23 cellular contexts compared by ENCODE assay signal in the genomic region with DNA sequence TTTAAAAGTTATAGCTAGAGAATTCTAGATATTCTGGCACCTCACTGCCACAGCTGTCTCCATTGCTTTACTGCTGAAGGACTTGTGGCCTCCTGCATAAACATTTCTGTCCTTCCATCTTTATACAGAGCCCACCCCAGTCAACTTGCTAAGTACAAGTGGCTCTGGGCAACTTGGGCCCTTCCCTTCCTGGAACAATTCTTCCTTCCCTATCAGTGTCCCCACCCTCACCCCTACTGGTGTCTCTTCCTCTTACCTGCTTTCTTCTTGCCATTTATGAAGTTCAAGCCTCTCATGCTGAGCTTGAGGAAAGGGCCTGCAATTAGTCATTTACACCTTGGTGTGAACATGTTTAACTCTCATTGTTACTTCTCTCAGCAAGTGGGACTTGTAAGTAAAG. TPM values are rescaled to one million over a fixed set of nuclear protein-coding genes. Genes with fewer than 3 reads are reported as not detected.
DNase-seq lines count a peak whose midpoint lies in the region; ATAC-seq and TF ChIP-seq lines count a peak whose summit lies in the region.
"Had no signal": no experiment of that assay in that cellular context is flagged by ENCODE, and none has a peak within 500 bp of the region (broad histone marks: within the 10 kb centered on the region; RNA-seq: fewer than 3 reads in every experiment).

No MANE protein-coding gene starts in this region.

- H3K9me3 ChIP-seq in Karpas-422 (ENCODE audit: low read length) (no peaks in the 10 kb centered on the region), breast epithelium (no peaks in the 10 kb centered on the region)
- H3K9me3 ChIP-seq: prostate gland had no signal

- no peak overlapping the region for H3K9ac ChIP-seq in Karpas-422 (ENCODE audit: low read length)

- H4K20me1 ChIP-seq in Karpas-422 (ENCODE audit: insufficient read depth, low read depth, low read length): no peaks in the 10 kb centered on the region

- no peaks in the 10 kb centered on the region for H3K27me3 Mint-ChIP-seq in activated CD4-positive, alpha-beta T cell treated with anti-CD3 and anti-CD28 coated beads, Interleukin-2, amount 10 ng/mL, durations not matched to agents 24 days and 14 days
- no peaks in the 10 kb centered on the region for H3K27me3 Mint-ChIP-seq in activated naive CD8-positive, alpha-beta T cell treated with anti-CD3 and anti-CD28 coated beads, Interleukin-2, amount 10 ng/mL, durations not matched to agents 7 days and 5 days
- H3K27me3 Mint-ChIP-seq in nephron progenitor cell (ENCODE audit: low read depth, poor library complexity) (peaks cover 7% of the 10 kb centered on the region), HFFc6 (ENCODE audit: insufficient read depth) (peaks cover 27% of the 10 kb centered on the region)
- H3K27me3 Mint-ChIP-seq: activated naive CD4-positive, alpha-beta T cell treated with anti-CD3 and anti-CD28 coated beads, Interleukin-2, amount 10 ng/mL, durations not matched to agents 7 days and 5 days had no signal

- no peak overlapping the region for H3K4me2 ChIP-seq in Karpas-422 (ENCODE audit: low read depth, low read length, poor library complexity, severe bottlenecking)

- intact Hi-C loops in activated CD4-positive, alpha-beta T cell treated with anti-CD3 and anti-CD28 coated beads, Interleukin-2, amount 10 ng/mL, durations not matched to agents 24 days and 14 days (cut with micrococcal nuclease): no loop called here
- intact Hi-C loops in breast epithelium (cut with DNase I; ENCODE audit: low total_unique reads): no loop called here

- peak; percentile 55 for DNase-seq in activated CD4-positive, alpha-beta T cell treated with anti-CD3 and anti-CD28 coated beads, Interleukin-2, amount 10 ng/mL, durations not matched to agents 24 days and 14 days
- DNase-seq in activated CD4-positive, alpha-beta T cell treated with anti-CD3 and anti-CD28 coated beads, Interleukin-2, amount 50 U/mL, for 1 hour: no peak
- no peak for DNase-seq in Karpas-422
- no peak for DNase-seq in activated naive CD8-positive, alpha-beta T cell treated with anti-CD3 and anti-CD28 coated beads, Interleukin-2, amount 10 ng/mL, durations not matched to agents 7 days and 5 days
- DNase-seq in nephron progenitor cell: no peak
- no peak for DNase-seq in HFFc6
- DNase-seq in breast epithelium (ENCODE audit: low spot score in 2 of 2): no peak
- DNase-seq: activated naive CD4-positive, alpha-beta T cell treated with anti-CD3 and anti-CD28 coated beads, Interleukin-2, amount 10 ng/mL, durations not matched to agents 7 days and 5 days; foreskin keratinocyte; GDM1; H7; hippocampal formation; islet precursor cell; NCI-H1092 treated with DMSO at 0.1 percent for 48 hours; NCI-H2107; NCI-H524 treated with DMSO at 0.1 percent for 48 hours; stimulated activated CD4-positive, alpha-beta T cell treated with anti-CD3 and anti-CD28 coated beads, Interleukin-2, amount 100 ng/mL, for 48 hours; SW 1271 had no signal

- no peaks in the 10 kb centered on the region for H3K9me2 ChIP-seq in Karpas-422 (replicated peaks; ENCODE audit: insufficient read depth, low read length)

- peak overlapping the region; percentile 75 for H3K27ac Mint-ChIP-seq in activated CD4-positive, alpha-beta T cell treated with anti-CD3 and anti-CD28 coated beads, Interleukin-2, amount 10 ng/mL, durations not matched to agents 24 days and 14 days
- peak overlapping the region; percentile 67 for H3K27ac Mint-ChIP-seq in activated naive CD8-positive, alpha-beta T cell treated with anti-CD3 and anti-CD28 coated beads, Interleukin-2, amount 10 ng/mL, durations not matched to agents 7 days and 5 days
- H3K27ac Mint-ChIP-seq in nephron progenitor cell (peak overlapping the region; percentile 36), HFFc6 (no peak overlapping the region)
- H3K27ac Mint-ChIP-seq: activated naive CD4-positive, alpha-beta T cell treated with anti-CD3 and anti-CD28 coated beads, Interleukin-2, amount 10 ng/mL, durations not matched to agents 7 days and 5 days had no signal

- H3K4me1 ChIP-seq in Karpas-422 (ENCODE audit: low read length) (peaks cover 75% of the 10 kb centered on the region), breast epithelium (no peaks in the 10 kb centered on the region)
- H3K4me1 ChIP-seq: foreskin keratinocyte, prostate gland had no signal

- ATAC-seq in activated naive CD8-positive, alpha-beta T cell treated with anti-CD3 and anti-CD28 coated beads, Interleukin-2, amount 10 ng/mL, durations not matched to agents 7 days and 5 days (ENCODE audit: low read depth): no peak
- no peak for ATAC-seq in HG03460 (IDR thresholded peaks at IDR 0.05; ENCODE audit: unreplicated experiment)
- ATAC-seq: foreskin keratinocyte had no signal

- peaks cover 50% of the 10 kb centered on the region for H3K4me1 Mint-ChIP-seq in activated CD4-positive, alpha-beta T cell treated with anti-CD3 and anti-CD28 coated beads, Interleukin-2, amount 10 ng/mL, durations not matched to agents 24 days and 14 days
- H3K4me1 Mint-ChIP-seq in activated naive CD8-positive, alpha-beta T cell treated with anti-CD3 and anti-CD28 coated beads, Interleukin-2, amount 10 ng/mL, durations not matched to agents 7 days and 5 days: peaks cover 46% of the 10 kb centered on the region
- H3K4me1 Mint-ChIP-seq in nephron progenitor cell: peaks cover 12% of the 10 kb centered on the region
- peaks cover 5% of the 10 kb centered on the region; the same call in 1 of the 2 replicates for H3K4me1 Mint-ChIP-seq in HFFc6 (ENCODE audit: low read depth)

- H2AFZ ChIP-seq in Karpas-422 (ENCODE audit: low read length): no peak overlapping the region

- H3K27me3 ChIP-seq in Karpas-422 (ENCODE audit: low read length): no peaks in the 10 kb centered on the region
- H3K27me3 ChIP-seq in breast epithelium: no peaks in the 10 kb centered on the region
- H3K27me3 ChIP-seq: foreskin keratinocyte had no signal

- no peaks in the 10 kb centered on the region for H3K9me3 Mint-ChIP-seq in activated CD4-positive, alpha-beta T cell treated with anti-CD3 and anti-CD28 coated beads, Interleukin-2, amount 10 ng/mL, durations not matched to agents 24 days and 14 days
- no peaks in the 10 kb centered on the region for H3K9me3 Mint-ChIP-seq in activated naive CD8-positive, alpha-beta T cell treated with anti-CD3 and anti-CD28 coated beads, Interleukin-2, amount 10 ng/mL, durations not matched to agents 7 days and 5 days
- H3K9me3 Mint-ChIP-seq in nephron progenitor cell (no peaks in the 10 kb centered on the region), HFFc6 (no peaks in the 10 kb centered on the region)
- H3K9me3 Mint-ChIP-seq: activated naive CD4-positive, alpha-beta T cell treated with anti-CD3 and anti-CD28 coated beads, Interleukin-2, amount 10 ng/mL, durations not matched to agents 7 days and 5 days; nephron had no signal

- POLR2A ChIA-PET in activated naive CD8-positive, alpha-beta T cell treated with anti-CD3 and anti-CD28 coated beads, Interleukin-2, amount 10 ng/mL, durations not matched to agents 7 days and 5 days (lab: Charles Lee): interaction anchor here (1.3 to 1.6 kb wide), 3 partner anchors 9 to 35 kb away, joined by 3 to 6 read pairs (median 4); no protein-coding TSS in a partner anchor

- H3K36me3 ChIP-seq in Karpas-422 (ENCODE audit: insufficient read depth, low read length) (peaks cover 89% of the 10 kb centered on the region), breast epithelium (no peaks in the 10 kb centered on the region)
- H3K36me3 ChIP-seq: prostate gland had no signal

- H3K4me3 Mint-ChIP-seq in activated CD4-positive, alpha-beta T cell treated with anti-CD3 and anti-CD28 coated beads, Interleukin-2, amount 10 ng/mL, durations not matched to agents 24 days and 14 days: no peak overlapping the region
- peak overlapping the region; percentile 62 for H3K4me3 Mint-ChIP-seq in activated naive CD8-positive, alpha-beta T cell treated with anti-CD3 and anti-CD28 coated beads, Interleukin-2, amount 10 ng/mL, durations not matched to agents 7 days and 5 days
- no peak overlapping the region for H3K4me3 Mint-ChIP-seq in nephron progenitor cell
- H3K4me3 Mint-ChIP-seq in HFFc6: no peak overlapping the region
- H3K4me3 Mint-ChIP-seq: activated naive CD4-positive, alpha-beta T cell treated with anti-CD3 and anti-CD28 coated beads, Interleukin-2, amount 10 ng/mL, durations not matched to agents 7 days and 5 days; nephron had no signal

- H3K27ac ChIP-seq in Karpas-422 (ENCODE audit: low read length) (peak overlapping the region; percentile 22; the same call in 1 of the 2 replicates), breast epithelium (no peak overlapping the region)
- H3K27ac ChIP-seq: foreskin keratinocyte, prostate gland had no signal

- peaks cover 80% of the 10 kb centered on the region for H3K79me2 ChIP-seq in Karpas-422 (ENCODE audit: low read length)

- H3K4me3 ChIP-seq in Karpas-422 (ENCODE audit: low read length) (no peak overlapping the region), breast epithelium (no peak overlapping the region)
- H3K4me3 ChIP-seq: prostate gland, skin epidermis had no signal

- no peak for TF ChIP-seq POLR2A in breast epithelium (IDR thresholded peaks at IDR 0.05)

- TF ChIP-seq CTCF in nephron progenitor cell (IDR thresholded peaks at IDR 0.05) (no peak), HFFc6 (IDR thresholded peaks at IDR 0.05) (no peak), breast epithelium (IDR thresholded peaks at IDR 0.05) (no peak)

- H3K36me3 Mint-ChIP-seq in activated CD4-positive, alpha-beta T cell treated with anti-CD3 and anti-CD28 coated beads, Interleukin-2, amount 10 ng/mL, durations not matched to agents 24 days and 14 days (ENCODE audit: low read depth): peaks cover 63% of the 10 kb centered on the region
- peaks cover 53% of the 10 kb centered on the region for H3K36me3 Mint-ChIP-seq in activated naive CD8-positive, alpha-beta T cell treated with anti-CD3 and anti-CD28 coated beads, Interleukin-2, amount 10 ng/mL, durations not matched to agents 7 days and 5 days
- no peaks in the 10 kb centered on the region for H3K36me3 Mint-ChIP-seq in nephron progenitor cell (ENCODE audit: low read depth)
- no peaks in the 10 kb centered on the region for H3K36me3 Mint-ChIP-seq in HFFc6 (ENCODE audit: low read depth)

RNA-seq across cellular contexts. Expression of a gene that starts 45.0 kb away (rescaled TPM):
- 37.8 and 42.2 TPM in 2 replicates for total RNA-seq in activated CD4-positive, alpha-beta T cell treated with anti-CD3 and anti-CD28 coated beads, Interleukin-2, amount 10 ng/mL, durations not matched to agents 24 days and 14 days
- 172 and 213 TPM in 2 replicates for total RNA-seq in Karpas-422 (2014; rRNA removed; shearing (Covaris generic); ENCODE audit: low replicate concordance)
- total RNA-seq in activated naive CD8-positive, alpha-beta T cell treated with anti-CD3 and anti-CD28 coated beads, Interleukin-2, amount 10 ng/mL, durations not matched to agents 7 days and 5 days: 100 to 1,000 TPM; 109 to 117 TPM
- not detected for total RNA-seq in HFFc6 (2021; fragmentation: NEBNext Ultra II Directional; extraction: Animal tissue kit (Norgen Biotek cat#: 25700))
- 10 to 100 TPM in 1 of 3 donors, 1 to 10 TPM in 2; 7.8 to 10.8 (median 9.5) TPM for total RNA-seq in breast epithelium
- total RNA-seq: epithelial cell of proximal tubule had no signal

Comparison
In these comparisons a context has a peak if more than half of its experiments do, and no peak if none do; other contexts are left out.
1. RNA of a gene that starts 45.0 kb away (total RNA-seq): 172 to 213 TPM in Karpas-422, 109 to 117 TPM in activated naive CD8-positive, alpha-beta T cell treated with anti-CD3 and anti-CD28 coated beads, Interleukin-2, amount 10 ng/mL, durations not matched to agents 7 days and 5 days, 37.8 to 42.2 TPM in activated CD4-positive, alpha-beta T cell treated with anti-CD3 and anti-CD28 coated beads, Interleukin-2, amount 10 ng/mL, durations not matched to agents 24 days and 14 days and 7.8 to 10.8 TPM in breast epithelium; not detected in HFFc6; every median in the first group is over 4 times any median in the second.